Comparison of ENCODE assay signal across 8 cellular contexts in genomic region chr12:48853228-48853688, GRCh38. TPM values are rescaled to one million over a fixed set of nuclear protein-coding genes. Genes with fewer than 3 reads are reported as not detected.
DNase-seq lines count a peak whose midpoint lies in the region; ATAC-seq and TF ChIP-seq lines count a peak whose summit lies in the region.

No MANE protein-coding gene starts in this region.

- peak; percentile 54 for TF ChIP-seq CTCF in Calu3 (IDR thresholded peaks at IDR 0.05; ENCODE audit: unreplicated experiment)
- TF ChIP-seq CTCF in right atrium auricular region (IDR thresholded peaks at IDR 0.05) = peak; percentile 80 to 89

- no peaks in the 10 kb centered on the region for H3K27me3 Mint-ChIP-seq in Calu3 (ENCODE audit: unreplicated experiment)
- H3K27me3 Mint-ChIP-seq in T-helper 17 cell = no peaks in the 10 kb centered on the region

- H3K36me3 ChIP-seq in H7 (replicated peaks; ENCODE audit: control insufficient read depth, insufficient read depth, low read length) (0 out of 2 replicates have a peak, but pooled peaks cover 1% of the 10 kb centered on the region), right atrium auricular region (no peaks in the 10 kb centered on the region), urinary bladder (ENCODE audit: insufficient read depth) (no peaks in the 10 kb centered on the region)

- no peak overlapping the region for H3K4me3 ChIP-seq in H7 (ENCODE audit: insufficient read depth, low read depth, low read length)
- H3K4me3 ChIP-seq in right atrium auricular region = peak overlapping the region in 1 of 2 donors; percentile 86
- H3K4me3 ChIP-seq in urinary bladder (ENCODE audit: low read depth, low read length) = peak overlapping the region; percentile 28

- peak; percentile 35 for ATAC-seq in T-helper 17 cell

- peak overlapping the region; percentile 39 for H3K27ac Mint-ChIP-seq in Calu3 (ENCODE audit: unreplicated experiment)
- H3K27ac Mint-ChIP-seq in T-helper 17 cell = peak overlapping the region; percentile 98

- H3K9me3 ChIP-seq in T-helper 17 cell (ENCODE audit: control insufficient read depth, low read length, poor library complexity, severe bottlenecking) (no peaks in the 10 kb centered on the region), right atrium auricular region (no peaks in the 10 kb centered on the region)

- H3K4me1 Mint-ChIP-seq in Calu3 (ENCODE audit: low read depth, unreplicated experiment) (peaks cover 28% of the 10 kb centered on the region), T-helper 17 cell (peaks cover 34% of the 10 kb centered on the region)

- peaks cover 0 to 27% of the 10 kb centered on the region in 2 donors for H3K4me1 ChIP-seq in right atrium auricular region
- no peaks in the 10 kb centered on the region for H3K4me1 ChIP-seq in urinary bladder (ENCODE audit: insufficient read depth)

- no TSS peak for BruUV-seq in Calu3 (replicated peaks; lab: Mats Ljungman, UMichigan)

- CTCF ChIA-PET in Calu3 (lab: Charles Lee) = interaction anchor here (0.6 to 3.5 kb wide), 13 partner anchors 10 to 143 kb away, joined by 3 to 61 read pairs (median 4); partner anchors contain the start of genes FKBP11 and RND1

- H3K9me3 Mint-ChIP-seq in Calu3 (ENCODE audit: low read depth, unreplicated experiment) = no peaks in the 10 kb centered on the region

- H3K27me3 ChIP-seq in H7 (ENCODE audit: control insufficient read depth, insufficient read depth, low read length) = no peaks in the 10 kb centered on the region
- no peaks in the 10 kb centered on the region for H3K27me3 ChIP-seq in right atrium auricular region

- H3K27ac ChIP-seq in angular gyrus (ENCODE audit: low read depth, low read length) (peak overlapping the region; percentile 17), right atrium auricular region (peak overlapping the region in 1 of 2 donors; percentile 65), urinary bladder (ENCODE audit: low read depth) (peak overlapping the region; percentile 35)

- DNase-seq in Calu3 (peak; percentile 77), H7 (peak; percentile 84), NCI-H1694 (lab: John Stamatoyannopoulos, UW) (peak; percentile 92), T-helper 17 cell (peak; percentile 60 to 88 (median 70)), right atrium auricular region (ENCODE audit: low spot score) (peak; percentile 97), pulmonary artery endothelial cell (ENCODE audit: low read depth, low spot score) (peak; percentile 70)

- peaks cover 38% of the 10 kb centered on the region for H3K36me3 Mint-ChIP-seq in Calu3 (ENCODE audit: insufficient read depth, unreplicated experiment)
- H3K36me3 Mint-ChIP-seq in T-helper 17 cell (ENCODE audit: low read depth) = peaks cover 5% of the 10 kb centered on the region

- H3K4me3 Mint-ChIP-seq in Calu3 (ENCODE audit: low read depth, unreplicated experiment) (peak overlapping the region; percentile 92), T-helper 17 cell (peak overlapping the region; percentile 96)

- intact Hi-C loops in Calu3 (cut with micrococcal nuclease; ENCODE audit: unreplicated experiment) = loop anchor here (1.0 to 10.0 kb wide), 3 partner anchors 37 to 144 kb away; partner anchors contain the start of genes DDN, WNT1 and WNT10B

- 0% methylated on average over 6 of the region's 6 CpGs for WGBS in urinary bladder

RNA-seq across cellular contexts. Expression of gene DDX23, which starts 1.3 kb away (rescaled TPM):
- total RNA-seq in Calu3 (2022) = 80.8 and 89.6 TPM in 2 replicates
- 101 and 106 TPM in 2 replicates for total RNA-seq in H7 (2014; rRNA removed; shearing (Covaris generic))
- total RNA-seq in T-helper 17 cell = 10 to 100 TPM; 61.7 to 76.3 TPM
- 10 to 100 TPM; 28.3 to 34.2 TPM for total RNA-seq in right atrium auricular region
- 79.2 and 140 TPM in 2 replicates for total RNA-seq in pulmonary artery endothelial cell
- total RNA-seq in urinary bladder = 52.2 TPM
- polyA plus RNA-seq in urinary bladder = 62.8 TPM

RNA-seq across cellular contexts. Expression of gene RND1, which starts 12.4 kb away (rescaled TPM):
- total RNA-seq in Calu3 (2022) (7.4 and 14.2 TPM in 2 replicates), T-helper 17 cell (1 to 10 TPM; 6.0 to 8.2 TPM), right atrium auricular region (under 1 TPM in 1 of 2 donors, not detected in 1; 0.70 TPM), pulmonary artery endothelial cell (1.4 and 3.7 TPM in 2 replicates), urinary bladder (0.53 TPM)
- total RNA-seq in H7 (2014; rRNA removed; shearing (Covaris generic)) = 0.94 and 3.0 TPM in 2 replicates
- 1.8 TPM for polyA plus RNA-seq in urinary bladder

RNA-seq across cellular contexts. Expression of gene CACNB3, which starts 35.0 kb away (rescaled TPM):
- total RNA-seq in Calu3 (2022) (17.9 and 21.1 TPM in 2 replicates), T-helper 17 cell (1 to 10 TPM; 6.5 to 8.0 TPM), right atrium auricular region (1 to 10 TPM; 6.1 to 7.0 TPM), pulmonary artery endothelial cell (18.7 and 20.9 TPM in 2 replicates), urinary bladder (15.1 TPM)
- total RNA-seq in H7 (2014; rRNA removed; shearing (Covaris generic)) = 3.2 and 4.6 TPM in 2 replicates
- polyA plus RNA-seq in urinary bladder = 22.2 TPM
